13 cellular contexts compared by ENCODE assay signal in the genomic region with DNA sequence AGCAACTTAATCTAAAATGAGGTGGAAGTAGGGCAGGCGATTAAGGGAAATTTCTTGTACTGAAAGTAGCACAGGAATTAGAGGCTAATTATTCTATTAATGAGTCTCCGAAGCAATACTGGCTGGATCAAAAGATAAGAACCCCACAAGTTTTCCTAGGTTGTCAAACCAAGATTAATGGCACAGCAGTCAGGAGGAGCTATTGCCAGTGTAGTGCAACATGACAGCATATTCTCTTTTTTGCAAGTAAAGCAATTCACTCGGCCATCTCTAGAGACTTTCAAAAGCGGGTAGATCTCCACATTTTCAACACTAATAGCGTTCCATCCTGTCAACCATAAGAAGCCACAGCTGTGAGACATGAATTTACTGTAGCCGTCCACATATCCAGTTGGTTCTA.
DNase-seq lines count a peak whose midpoint lies in the region; ATAC-seq and TF ChIP-seq lines count a peak whose summit lies in the region.
"Had no signal": no experiment of that assay in that cellular context is flagged by ENCODE, and none has a peak within 500 bp of the region (broad histone marks: within the 10 kb centered on the region; RNA-seq: fewer than 3 reads in every experiment).

No MANE protein-coding gene starts in this region.

- no peak overlapping the region for H3K14ac ChIP-seq in mesenchymal stem cell (ENCODE audit: low read length in 2 of 2)

- H3K27me3 ChIP-seq in SK-N-SH (ENCODE audit: insufficient read depth), result no peaks in the 10 kb centered on the region
- H3K27me3 ChIP-seq in BLaER1, result no peaks in the 10 kb centered on the region
- no peaks in the 10 kb centered on the region for H3K27me3 ChIP-seq in mesenchymal stem cell (ENCODE audit: control insufficient read depth in 1 of 2, insufficient read depth in 1 of 2, low read length in 2 of 2)

- H3K18ac ChIP-seq in mesenchymal stem cell (ENCODE audit: low read depth in 1 of 2, low read length in 2 of 2), result no peak overlapping the region

- H3K9me2 ChIP-seq in SK-N-SH, result no peaks in the 10 kb centered on the region

- no peak overlapping the region for H4K91ac ChIP-seq in mesenchymal stem cell (ENCODE audit: low read length)

- H3K79me2 ChIP-seq in SK-N-SH (ENCODE audit: insufficient read depth), result peaks cover 42% of the 10 kb centered on the region; the same call in 1 of the 2 replicates

- WGBS in SK-N-SH (ENCODE audit: low lambda C conversion rate), result 88% methylated on average over 6 of the region's 6 CpGs
- 67% methylated on average over 6 of the region's 6 CpGs for WGBS in mesenchymal stem cell

- no peak for TF ChIP-seq EP300 in SK-N-SH (IDR thresholded peaks at IDR 0.05; ENCODE audit: borderline replicate concordance in 1 of 2, low read depth in 1 of 2, low read length in 1 of 2)

- H4K20me1 ChIP-seq in SK-N-SH (ENCODE audit: insufficient read depth), result no peaks in the 10 kb centered on the region
- no peaks in the 10 kb centered on the region for H4K20me1 ChIP-seq in BLaER1

- no peak overlapping the region for H3K4ac ChIP-seq in mesenchymal stem cell (ENCODE audit: low read depth in 1 of 2, low read length in 2 of 2)

- no peak overlapping the region for H2AFZ ChIP-seq in SK-N-SH (ENCODE audit: low read depth)
- H2AFZ ChIP-seq in mesenchymal stem cell (ENCODE audit: low read depth, low read length), result no peak overlapping the region

- no peaks in the 10 kb centered on the region for H3K9me3 ChIP-seq in SK-N-SH
- peaks cover 22% of the 10 kb centered on the region for H3K9me3 ChIP-seq in BLaER1
- H3K9me3 ChIP-seq in mesenchymal stem cell (ENCODE audit: control insufficient read depth, low read length), result peaks cover 5% of the 10 kb centered on the region

- H3K4me2 ChIP-seq in SK-N-SH, result peak overlapping the region; percentile 12; the same call in 1 of the 2 replicates
- H3K4me2 ChIP-seq in BLaER1, result peak overlapping the region; percentile 70
- no peak overlapping the region for H3K4me2 ChIP-seq in mesenchymal stem cell (ENCODE audit: low read length, poor library complexity, severe bottlenecking)

- peak overlapping the region; percentile 78 to 84 for H3K27ac ChIP-seq in SK-N-SH (ENCODE audit: low read depth in 2 of 2, low read length in 1 of 2)
- no peak overlapping the region for H3K27ac ChIP-seq in BLaER1
- peak overlapping the region; percentile 38 for H3K27ac ChIP-seq in angular gyrus (ENCODE audit: low read depth, low read length)
- H3K27ac ChIP-seq in mesenchymal stem cell (ENCODE audit: low read length, poor library complexity, severe bottlenecking), result no peak overlapping the region
- H3K27ac ChIP-seq: 22Rv1 had no signal

- H3K79me1 ChIP-seq in mesenchymal stem cell (replicated peaks; ENCODE audit: low read length, poor library complexity, severe bottlenecking), result peaks cover 34% of the 10 kb centered on the region

- H3F3A ChIP-seq in SK-N-SH (replicated peaks; ENCODE audit: insufficient read depth), result peaks cover 52% of the 10 kb centered on the region

- POLR2A ChIA-PET in SK-N-SH (lab: Yijun Ruan, JAX), result interaction anchor here (0.9 kb wide), 1 partner anchor 14 kb away, joined by 4 read pairs; no protein-coding TSS in a partner anchor

- H3K36me3 ChIP-seq in SK-N-SH (replicated peaks in 1 of 2; ENCODE audit: control insufficient read depth in 1 of 2, insufficient read depth in 2 of 2, low read length in 1 of 2) (peaks cover 15 to 35% of the 10 kb centered on the region in 2 experiments), BLaER1 (peaks cover 18% of the 10 kb centered on the region), mesenchymal stem cell (ENCODE audit: control insufficient read depth in 1 of 2, insufficient read depth in 2 of 2, low read depth in 1 of 2, low read length in 2 of 2) (peaks cover 7 to 16% of the 10 kb centered on the region in 2 experiments)

- H3K9ac ChIP-seq in SK-N-SH (peak overlapping the region; percentile 52; the same call in 1 of the 2 replicates), BLaER1 (no peak overlapping the region), mesenchymal stem cell (ENCODE audit: low read length) (peak overlapping the region; percentile 36)

- ATAC-seq in SK-N-SH treated with all-trans-retinoic acid at 6 μM for 48 hours, result no peak; the same call in 2 of the 3 replicates
- no peak for ATAC-seq in HG02885 (IDR thresholded peaks at IDR 0.05; ENCODE audit: poor library complexity, unreplicated experiment)
- ATAC-seq: HepG2 had no signal

- no peak overlapping the region for H2BK12ac ChIP-seq in mesenchymal stem cell (ENCODE audit: low read length in 2 of 2)

- CTCF ChIA-PET in SK-N-SH (lab: Yijun Ruan, JAX), result interaction anchor here (1.0 to 1.6 kb wide), 3 partner anchors 20 to 49 kb away, joined by 3 read pairs; no protein-coding TSS in a partner anchor

- TF ChIP-seq CTCF in SK-N-SH (IDR thresholded peaks at IDR 0.05), result no peak

- H2BK15ac ChIP-seq in mesenchymal stem cell (ENCODE audit: low read depth, poor library complexity, severe bottlenecking), result no peak overlapping the region

- H3K23ac ChIP-seq in mesenchymal stem cell (ENCODE audit: low read length in 2 of 2), result no peak overlapping the region

- H3K4me1 ChIP-seq in SK-N-SH (ENCODE audit: control insufficient read depth in 1 of 2, insufficient read depth in 2 of 2, low read depth in 1 of 2, low read length in 1 of 2) (peaks cover 11 to 46% of the 10 kb centered on the region in 2 experiments), BLaER1 (peaks cover 25% of the 10 kb centered on the region), mesenchymal stem cell (ENCODE audit: control insufficient read depth, insufficient read depth, low read depth, low read length) (peaks cover 5% of the 10 kb centered on the region)

- no peak overlapping the region for H2AK5ac ChIP-seq in mesenchymal stem cell (ENCODE audit: low read length, severe bottlenecking)

- DNase-seq in SK-N-SH (no peak), mesenchymal stem cell (no peak), KG1 (lab: John Stamatoyannopoulos, UW) (no peak), T-helper 1 cell (no peak)
- DNase-seq: CD4-positive, CD25-positive, alpha-beta regulatory T cell; DMS53; GF-D8 had no signal

- H4K8ac ChIP-seq in mesenchymal stem cell (ENCODE audit: low read length), result no peak overlapping the region

- no peak for TF ChIP-seq RAD21 in SK-N-SH (IDR thresholded peaks at IDR 0.05; ENCODE audit: low read length)

- H2BK120ac ChIP-seq in mesenchymal stem cell (ENCODE audit: low read depth, low read length), result no peak overlapping the region

- H3K4me3 ChIP-seq in SK-N-SH (ENCODE audit: low read depth in 2 of 2, low read length in 1 of 2) (no peak overlapping the region), BLaER1 (no peak overlapping the region), mesenchymal stem cell (ENCODE audit: insufficient read depth in 1 of 2, low read depth in 1 of 2, low read length in 2 of 2) (peak overlapping the region in 1 of 2 experiments; percentile 34)

- no peak overlapping the region for H2BK5ac ChIP-seq in mesenchymal stem cell (ENCODE audit: low read depth, low read length, poor library complexity, severe bottlenecking)

TF ChIP-seq in SK-N-SH, 30 proteins besides CTCF, POLR2A, EP300 and RAD21 (continues in another document):
- no peak for TF ChIP-seq RXRA (IDR thresholded peaks at IDR 0.05; ENCODE audit: borderline replicate concordance, low read depth)
- no peak for TF ChIP-seq JUND (IDR thresholded peaks at IDR 0.05)
- TF ChIP-seq, protein P1, sequence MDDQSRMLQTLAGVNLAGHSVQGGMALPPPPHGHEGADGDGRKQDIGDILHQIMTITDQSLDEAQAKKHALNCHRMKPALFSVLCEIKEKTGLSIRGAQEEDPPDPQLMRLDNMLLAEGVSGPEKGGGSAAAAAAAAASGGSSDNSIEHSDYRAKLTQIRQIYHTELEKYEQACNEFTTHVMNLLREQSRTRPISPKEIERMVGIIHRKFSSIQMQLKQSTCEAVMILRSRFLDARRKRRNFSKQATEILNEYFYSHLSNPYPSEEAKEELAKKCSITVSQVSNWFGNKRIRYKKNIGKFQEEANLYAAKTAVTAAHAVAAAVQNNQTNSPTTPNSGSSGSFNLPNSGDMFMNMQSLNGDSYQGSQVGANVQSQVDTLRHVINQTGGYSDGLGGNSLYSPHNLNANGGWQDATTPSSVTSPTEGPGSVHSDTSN (IDR thresholded peaks at IDR 0.05), result peak; percentile 30; the same call in 1 of the 2 replicates
- TF ChIP-seq, protein P2, sequence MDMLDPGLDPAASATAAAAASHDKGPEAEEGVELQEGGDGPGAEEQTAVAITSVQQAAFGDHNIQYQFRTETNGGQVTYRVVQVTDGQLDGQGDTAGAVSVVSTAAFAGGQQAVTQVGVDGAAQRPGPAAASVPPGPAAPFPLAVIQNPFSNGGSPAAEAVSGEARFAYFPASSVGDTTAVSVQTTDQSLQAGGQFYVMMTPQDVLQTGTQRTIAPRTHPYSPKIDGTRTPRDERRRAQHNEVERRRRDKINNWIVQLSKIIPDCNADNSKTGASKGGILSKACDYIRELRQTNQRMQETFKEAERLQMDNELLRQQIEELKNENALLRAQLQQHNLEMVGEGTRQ (IDR thresholded peaks at IDR 0.05; ENCODE audit: borderline replicate concordance, low read depth, low read length), result 0 out of 2 replicates have a peak, but pooled peaks have one; percentile 2

TF ChIP-seq in SK-N-SH treated with all-trans-retinoic acid at 6 μM for 48 hours, 23 proteins besides CTCF, POLR2A, EP300 and RAD21 (continues in another document):
- TF ChIP-seq ZNF8 (CRISPR knock-in tag; IDR thresholded peaks at IDR 0.05), result no peak
- no peak for TF ChIP-seq ARNTL (CRISPR knock-in tag; IDR thresholded peaks at IDR 0.05; ENCODE audit: borderline replicate concordance, low read depth)
- no peak for TF ChIP-seq BACH2 (CRISPR knock-in tag; IDR thresholded peaks at IDR 0.05; ENCODE audit: borderline replicate concordance)
- TF ChIP-seq, protein P3, sequence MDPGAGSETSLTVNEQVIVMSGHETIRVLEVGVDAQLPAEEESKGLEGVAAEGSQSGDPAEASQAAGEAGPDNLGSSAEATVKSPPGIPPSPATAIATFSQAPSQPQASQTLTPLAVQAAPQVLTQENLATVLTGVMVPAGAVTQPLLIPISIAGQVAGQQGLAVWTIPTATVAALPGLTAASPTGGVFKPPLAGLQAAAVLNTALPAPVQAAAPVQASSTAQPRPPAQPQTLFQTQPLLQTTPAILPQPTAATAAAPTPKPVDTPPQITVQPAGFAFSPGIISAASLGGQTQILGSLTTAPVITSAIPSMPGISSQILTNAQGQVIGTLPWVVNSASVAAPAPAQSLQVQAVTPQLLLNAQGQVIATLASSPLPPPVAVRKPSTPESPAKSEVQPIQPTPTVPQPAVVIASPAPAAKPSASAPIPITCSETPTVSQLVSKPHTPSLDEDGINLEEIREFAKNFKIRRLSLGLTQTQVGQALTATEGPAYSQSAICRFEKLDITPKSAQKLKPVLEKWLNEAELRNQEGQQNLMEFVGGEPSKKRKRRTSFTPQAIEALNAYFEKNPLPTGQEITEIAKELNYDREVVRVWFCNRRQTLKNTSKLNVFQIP (CRISPR knock-in tag; IDR thresholded peaks at IDR 0.05; ENCODE audit: borderline replicate concordance, low read depth), result no peak
- TF ChIP-seq TOX (CRISPR knock-in tag; IDR thresholded peaks at IDR 0.05; ENCODE audit: borderline replicate concordance), result no peak
- TF ChIP-seq PPARA (CRISPR knock-in tag; IDR thresholded peaks at IDR 0.05; ENCODE audit: borderline replicate concordance), result no peak
- no peak for TF ChIP-seq TCF4 (CRISPR knock-in tag; IDR thresholded peaks at IDR 0.05; ENCODE audit: borderline replicate concordance)
- no peak for TF ChIP-seq CSDC2 (CRISPR knock-in tag; IDR thresholded peaks at IDR 0.05)

Comparison
In these comparisons a context has a peak if more than half of its experiments do, and no peak if none do; other contexts are left out.
1. H3K27ac ChIP-seq: peak in SK-N-SH (2 of 2) and angular gyrus (single experiment); none in BLaER1 (single experiment) and mesenchymal stem cell (single experiment).